Comparison of ENCODE assay signal across 18 cellular contexts in the genomic region with DNA sequence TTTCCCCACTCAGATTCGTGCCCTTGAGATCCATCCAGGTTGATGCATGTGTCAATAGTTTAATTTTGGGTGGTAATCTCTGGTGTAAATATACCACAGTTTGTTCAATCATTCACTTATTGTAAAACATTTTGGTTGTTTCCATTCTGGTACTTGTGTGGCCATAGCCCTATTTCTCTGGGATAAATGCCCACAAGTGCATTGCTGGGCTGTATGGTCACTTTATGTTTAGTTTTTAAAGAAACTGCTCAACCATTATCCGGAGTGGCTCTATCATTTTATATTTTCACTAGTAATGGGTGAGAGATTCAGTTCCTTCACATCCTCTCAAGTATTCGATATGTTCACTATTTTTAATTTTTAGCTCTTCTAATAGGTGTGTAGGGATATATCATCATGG.
A peak's percentile ranks its signal among the peaks of the same experiment; 100 is the strongest.
DNase-seq lines count a peak whose midpoint lies in the region; ATAC-seq and TF ChIP-seq lines count a peak whose summit lies in the region.
"Had no signal": no experiment of that assay in that cellular context is flagged by ENCODE, and none has a peak within 500 bp of the region (broad histone marks: within the 10 kb centered on the region; RNA-seq: fewer than 3 reads in every experiment).

No MANE protein-coding gene starts in this region.

- no peaks in the 10 kb centered on the region for H4K20me1 ChIP-seq in HCT116 (ENCODE audit: insufficient read depth)
- H4K20me1 ChIP-seq in fibroblast of lung (ENCODE audit: control insufficient read depth, extremely low read depth, insufficient read depth, low read length): no peaks in the 10 kb centered on the region

- H3K27ac ChIP-seq in ACC112 (ENCODE audit: low read depth, low read length): peak overlapping the region; percentile 80
- no peak overlapping the region for H3K27ac ChIP-seq in HCT116 (ENCODE audit: low read depth, low read length)
- H3K27ac ChIP-seq in RWPE2 (ENCODE audit: poor library complexity, severe bottlenecking): peak overlapping the region; percentile 65
- no peak overlapping the region for H3K27ac ChIP-seq in fibroblast of lung (ENCODE audit: insufficient read depth, low read length)

- DNase-seq in HCT116 (ENCODE audit: low read depth, low spot score) (no peak), RWPE2 (ENCODE audit: low spot score) (no peak), fibroblast of lung (ENCODE audit: low read depth in 2 of 2) (peak; percentile 40 to 56), nephron progenitor cell (no peak), anterior cingulate cortex (lab: John Stamatoyannopoulos, UW) (no peak), sciatic nerve (ENCODE audit: low spot score) (no peak), lower leg skin (ENCODE audit: low spot score in 2 of 2) (no peak)
- DNase-seq: C1 segment of cervical spinal cord; DND-41; NCI-H1092 treated with DMSO at 0.1 percent for 48 hours; NCI-H146; NCI-H2029 treated with DMSO at 0.1 percent for 48 hours; NK-92 treated with Interleukin-12 subunit alpha and Interleukin-12 subunit beta, amount 100 ng/mL, for 24 hours; SHP77 treated with DMSO at 0.1 percent for 48 hours; T-helper 1 cell had no signal

- H3K9me3 ChIP-seq in HCT116 (ENCODE audit: control insufficient read depth in 1 of 2, insufficient read depth in 1 of 2, low read depth in 1 of 2, low read length in 2 of 2) (no peaks in the 10 kb centered on the region), RWPE2 (ENCODE audit: severe bottlenecking) (no peaks in the 10 kb centered on the region), fibroblast of lung (ENCODE audit: control insufficient read depth, insufficient read depth, low read depth, low read length) (no peaks in the 10 kb centered on the region)
- H3K9me3 ChIP-seq: HAP-1 had no signal

- POLR2A ChIA-PET in HCT116 (lab: Charles Lee): no interaction called here

- BruUV-seq in HCT116 (replicated peaks; lab: Mats Ljungman, UMichigan): no TSS peak

- intact Hi-C loops in HCT116 (cut with micrococcal nuclease) (no loop called here), sciatic nerve (cut with DNase I) (no loop called here), lower leg skin (cut with DNase I; ENCODE audit: low total_unique reads) (no loop called here)

- RAD21 ChIA-PET in HCT116 (lab: Charles Lee; ENCODE audit: low non-redundant PET in 1 of 2, low total read pairs in 2 of 2, uncharacterized antibody in 2 of 2, unreplicated experiment in 2 of 2): interaction anchor here (0.7 to 1.2 kb wide), 1 partner anchor 9 kb away, joined by 4 read pairs; no protein-coding TSS in a partner anchor

- H3K27me3 ChIP-seq in ACC112 (ENCODE audit: insufficient read depth, low read length): no peaks in the 10 kb centered on the region
- no peaks in the 10 kb centered on the region; the same call in 1 of the 2 replicates for H3K27me3 ChIP-seq in HCT116 (ENCODE audit: insufficient read depth, low read length)
- no peaks in the 10 kb centered on the region for H3K27me3 ChIP-seq in RWPE2 (ENCODE audit: insufficient read depth, poor library complexity, severe bottlenecking)
- no peaks in the 10 kb centered on the region for H3K27me3 ChIP-seq in fibroblast of lung (ENCODE audit: control insufficient read depth, insufficient read depth, low read length)

- CTCF ChIA-PET in HCT116 (lab: Charles Lee): interaction anchor here (1.3 kb wide), 1 partner anchor 9 kb away, joined by 8 read pairs; no protein-coding TSS in a partner anchor

- ATAC-seq in HCT116: no peak
- ATAC-seq in RWPE2 (ENCODE audit: low read depth): no peak
- ATAC-seq in sciatic nerve: no peak

- no peaks in the 10 kb centered on the region for H3K36me3 ChIP-seq in ACC112 (ENCODE audit: insufficient read depth, low read length)
- H3K36me3 ChIP-seq in HCT116 (ENCODE audit: control insufficient read depth in 1 of 2, insufficient read depth in 2 of 2, low read length in 2 of 2): no peaks in the 10 kb centered on the region
- no peaks in the 10 kb centered on the region for H3K36me3 ChIP-seq in RWPE2 (ENCODE audit: low read depth)
- H3K36me3 ChIP-seq in fibroblast of lung (ENCODE audit: control insufficient read depth, insufficient read depth, low read length): no peaks in the 10 kb centered on the region
- H3K36me3 ChIP-seq: HAP-1 had no signal

- no peak overlapping the region for H3K9ac ChIP-seq in HCT116 (ENCODE audit: low read length)
- no peak overlapping the region for H3K9ac ChIP-seq in fibroblast of lung (ENCODE audit: insufficient read depth, low read length)

- H3K4me3 Mint-ChIP-seq in nephron progenitor cell: no peak overlapping the region
- H3K4me3 Mint-ChIP-seq: IgD-negative memory B cell had no signal

- peaks cover 19% of the 10 kb centered on the region for H3K4me1 Mint-ChIP-seq in nephron progenitor cell
- H3K4me1 Mint-ChIP-seq: IgD-negative memory B cell had no signal

- no peaks in the 10 kb centered on the region for H3K79me2 ChIP-seq in ACC112 (ENCODE audit: control insufficient read depth, insufficient read depth, low read length, unreplicated experiment)
- no peaks in the 10 kb centered on the region for H3K79me2 ChIP-seq in HCT116 (ENCODE audit: insufficient read depth, low read length)
- no peaks in the 10 kb centered on the region for H3K79me2 ChIP-seq in fibroblast of lung (ENCODE audit: control insufficient read depth, insufficient read depth, low read length)

- peak overlapping the region; percentile 49 for H3K4me2 ChIP-seq in HCT116 (ENCODE audit: low read length)
- H3K4me2 ChIP-seq in fibroblast of lung (ENCODE audit: extremely low read depth, insufficient read depth, low read length): no peak overlapping the region

- H3K4me1 ChIP-seq in ACC112 (ENCODE audit: control insufficient read depth, insufficient read depth, low read length, unreplicated experiment) (peaks cover 18% of the 10 kb centered on the region), HCT116 (ENCODE audit: control insufficient read depth in 1 of 2, insufficient read depth in 2 of 2, low read length in 2 of 2) (peaks cover 14 to 22% of the 10 kb centered on the region in 2 experiments), RWPE2 (ENCODE audit: insufficient read depth, poor library complexity, severe bottlenecking) (peaks cover 9% of the 10 kb centered on the region), fibroblast of lung (ENCODE audit: control insufficient read depth, extremely low read depth, insufficient read depth, low read length) (peaks cover 12% of the 10 kb centered on the region)

- peaks cover 7% of the 10 kb centered on the region for H3K9me3 Mint-ChIP-seq in nephron progenitor cell

- H3K27me3 Mint-ChIP-seq in nephron progenitor cell (ENCODE audit: low read depth, poor library complexity): peaks cover 6% of the 10 kb centered on the region

- no peaks in the 10 kb centered on the region for H3K36me3 Mint-ChIP-seq in nephron progenitor cell (ENCODE audit: low read depth)

- H3K9me2 ChIP-seq in HCT116 (ENCODE audit: insufficient read depth): no peaks in the 10 kb centered on the region

- no peak for TF ChIP-seq RAD21 in HCT116 (IDR thresholded peaks at IDR 0.05; ENCODE audit: low read depth)

- TF ChIP-seq CTCF in HCT116 (IDR thresholded peaks at IDR 0.05 in 2 of 3, conservative IDR thresholded peaks at IDR 0.05 in 1 of 3; ENCODE audit: borderline replicate concordance in 1 of 3, insufficient read depth in 1 of 3, low read depth in 2 of 3, low read length in 2 of 3): no peak
- no peak for TF ChIP-seq CTCF in RWPE2 (IDR thresholded peaks at IDR 0.05; ENCODE audit: poor library complexity, severe bottlenecking)
- no peak for TF ChIP-seq CTCF in fibroblast of lung (conservative IDR thresholded peaks at IDR 0.05 in 1 of 2, IDR thresholded peaks at IDR 0.05 in 1 of 2; ENCODE audit: low read depth in 1 of 2, low read length in 2 of 2)
- TF ChIP-seq CTCF in nephron progenitor cell (IDR thresholded peaks at IDR 0.05): no peak
- no peak for TF ChIP-seq CTCF in lower leg skin (IDR thresholded peaks at IDR 0.05)

- no peak overlapping the region for H3K4me3 ChIP-seq in ACC112 (ENCODE audit: low read depth, low read length)
- no peak overlapping the region for H3K4me3 ChIP-seq in HCT116 (replicated peaks in 1 of 2; ENCODE audit: low read depth in 1 of 2, low read length in 2 of 2)
- H3K4me3 ChIP-seq in RWPE2 (ENCODE audit: severe bottlenecking): no peak overlapping the region
- H3K4me3 ChIP-seq in fibroblast of lung (replicated peaks in 1 of 4; ENCODE audit: control extremely low read depth in 1 of 4, insufficient read depth in 1 of 4, low read depth in 3 of 4, low read length in 4 of 4): no peak overlapping the region
- H3K4me3 ChIP-seq in lower leg skin (ENCODE audit: low read depth, poor library complexity, severe bottlenecking): no peak overlapping the region
- H3K4me3 ChIP-seq: HAP-1 had no signal

- H2AFZ ChIP-seq in ACC112 (ENCODE audit: low read length, unreplicated experiment): no peak overlapping the region
- H2AFZ ChIP-seq in HCT116 (ENCODE audit: low read depth, low read length, poor library complexity, severe bottlenecking): no peak overlapping the region
- no peak overlapping the region for H2AFZ ChIP-seq in fibroblast of lung (ENCODE audit: low read length)

- WGBS in lower leg skin, 2 donors: 86 to 90% methylated on average over 3 of the region's 3 CpGs

- no peak overlapping the region for H3K27ac Mint-ChIP-seq in nephron progenitor cell
- H3K27ac Mint-ChIP-seq: IgD-negative memory B cell had no signal

- no peak for TF ChIP-seq POLR2A in HCT116 (IDR thresholded peaks at IDR 0.05; ENCODE audit: borderline replicate concordance, extremely low read depth, insufficient read depth, insufficient read length)
- no peak for TF ChIP-seq POLR2A in lower leg skin (IDR thresholded peaks at IDR 0.05)

TF ChIP-seq in HCT116, 20 proteins besides CTCF, POLR2A, EP300 and RAD21 (continues in another document):
- no peak for TF ChIP-seq SIN3A (IDR thresholded peaks at IDR 0.05; ENCODE audit: low read depth)
- TF ChIP-seq, protein P1, sequence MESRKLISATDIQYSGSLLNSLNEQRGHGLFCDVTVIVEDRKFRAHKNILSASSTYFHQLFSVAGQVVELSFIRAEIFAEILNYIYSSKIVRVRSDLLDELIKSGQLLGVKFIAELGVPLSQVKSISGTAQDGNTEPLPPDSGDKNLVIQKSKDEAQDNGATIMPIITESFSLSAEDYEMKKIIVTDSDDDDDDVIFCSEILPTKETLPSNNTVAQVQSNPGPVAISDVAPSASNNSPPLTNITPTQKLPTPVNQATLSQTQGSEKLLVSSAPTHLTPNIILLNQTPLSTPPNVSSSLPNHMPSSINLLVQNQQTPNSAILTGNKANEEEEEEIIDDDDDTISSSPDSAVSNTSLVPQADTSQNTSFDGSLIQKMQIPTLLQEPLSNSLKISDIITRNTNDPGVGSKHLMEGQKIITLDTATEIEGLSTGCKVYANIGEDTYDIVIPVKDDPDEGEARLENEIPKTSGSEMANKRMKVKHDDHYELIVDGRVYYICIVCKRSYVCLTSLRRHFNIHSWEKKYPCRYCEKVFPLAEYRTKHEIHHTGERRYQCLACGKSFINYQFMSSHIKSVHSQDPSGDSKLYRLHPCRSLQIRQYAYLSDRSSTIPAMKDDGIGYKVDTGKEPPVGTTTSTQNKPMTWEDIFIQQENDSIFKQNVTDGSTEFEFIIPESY (IDR thresholded peaks at IDR 0.05; ENCODE audit: extremely low read depth, insufficient replicate concordance, low read length): no peak

Comparison
In these comparisons a context has a peak if more than half of its experiments do, and no peak if none do; other contexts are left out.
1. H3K27ac ChIP-seq: peak in ACC112 (single experiment) and RWPE2 (single experiment); none in HCT116 (single experiment) and fibroblast of lung (single experiment).
2. DNase-seq: peak in fibroblast of lung (2 of 2); none in HCT116 (single experiment), RWPE2 (single experiment), nephron progenitor cell (single experiment), anterior cingulate cortex (0 of 58), sciatic nerve (single experiment) and lower leg skin (0 of 2).